In genomic region chr6:30556006-30556713, GRCh38 we compare ENCODE assay signal across 8 cellular contexts. TPM values are rescaled to one million over a fixed set of nuclear protein-coding genes. Genes with fewer than 3 reads are reported as not detected.
DNase-seq lines count a peak whose midpoint lies in the region; ATAC-seq and TF ChIP-seq lines count a peak whose summit lies in the region.

GNL1 (minus strand) TSS chr6:30556489; CDS start chr6:30556203, 286 bp downstream.

- intact Hi-C loops in mucosa of descending colon (cut with DNase I, micrococcal nuclease) = no loop called here

- H3K9me3 ChIP-seq in mucosa of descending colon = no peaks in the 10 kb centered on the region

- DNase-seq in D341Med (ENCODE audit: low spot score) (peak; percentile 93), HuH-7.5 (ENCODE audit: low spot score) (peak; percentile 64), OCI-M1 (lab: John Stamatoyannopoulos, UW) (peak; percentile 96), activated T-cell treated with anti-CD3 and anti-CD28 coated beads for 24 hours (ENCODE audit: low read depth) (peak; percentile 97), epidermal melanocyte (ENCODE audit: insufficient read length, low spot score) (peak; percentile 44), mucosa of descending colon (peak; percentile 99)
- DNase-seq in stimulated activated CD8-positive, alpha-beta memory T cell treated with anti-CD3 and anti-CD28 coated beads, Interleukin-4, amount 100 ng/mL, for 4 hours (ENCODE audit: low read depth in 2 of 2, low spot score in 1 of 2) = peak; percentile 99

- no peaks in the 10 kb centered on the region for H3K36me3 ChIP-seq in mucosa of descending colon (ENCODE audit: low read depth)

- ATAC-seq in GM21515 (IDR thresholded peaks at IDR 0.05; ENCODE audit: unreplicated experiment) = peak; percentile 77
- peak; percentile 96 for ATAC-seq in mucosa of descending colon

- no peak for TF ChIP-seq CTCF in mucosa of descending colon (IDR thresholded peaks at IDR 0.05)

- H3K4me1 ChIP-seq in mucosa of descending colon (ENCODE audit: low read depth) = peaks cover 9% of the 10 kb centered on the region

- peak within 1 kb of the TSS; percentile 80 for H3K4me3 ChIP-seq in mucosa of descending colon

RNA-seq across cellular contexts. Expression of gene GNL1, which starts in this region (rescaled TPM):
- 10 to 100 TPM; 37.8 to 48.1 (median 45.9) TPM for total RNA-seq in mucosa of descending colon

Comparison
In these comparisons a context has a peak if more than half of its experiments do, and no peak if none do; other contexts are left out.
1. Peak in every context shown above with its lines: DNase-seq, ATAC-seq and H3K4me3 ChIP-seq.
2. DNase-seq: peak in every context shown above with its lines; median percentile 99 in mucosa of descending colon; 99 in stimulated activated CD8-positive, alpha-beta memory T cell treated with anti-CD3 and anti-CD28 coated beads, Interleukin-4, amount 100 ng/mL, for 4 hours; 97 in activated T-cell treated with anti-CD3 and anti-CD28 coated beads for 24 hours; 96 in OCI-M1; 93 in D341Med; 64 in HuH-7.5; 44 in epidermal melanocyte.